Comparison of ENCODE assay signal across 11 cellular contexts in genomic region chr9:91273853-91274552, GRCh38.
DNase-seq lines count a peak whose midpoint lies in the region; ATAC-seq and TF ChIP-seq lines count a peak whose summit lies in the region.
"Had no signal": no experiment of that assay in that cellular context is flagged by ENCODE, and none has a peak within 500 bp of the region (broad histone marks: within the 10 kb centered on the region; RNA-seq: fewer than 3 reads in every experiment).

No MANE protein-coding gene starts in this region.

- no peaks in the 10 kb centered on the region for H3K79me2 ChIP-seq in PC-9 (ENCODE audit: low read depth)

- H3K27ac Mint-ChIP-seq in activated naive CD4-positive, alpha-beta T cell treated with anti-CD3 and anti-CD28 coated beads, Interleukin-2, amount 10 ng/mL, durations not matched to agents 7 days and 5 days, result no peak overlapping the region
- H3K27ac Mint-ChIP-seq: mesothelial cell of epicardium had no signal

- BruUV-seq in PC-9 (replicated peaks; lab: Mats Ljungman, UMichigan), result no TSS peak

- H3K4me1 Mint-ChIP-seq in activated naive CD4-positive, alpha-beta T cell treated with anti-CD3 and anti-CD28 coated beads, Interleukin-2, amount 10 ng/mL, durations not matched to agents 7 days and 5 days, result peaks cover 5% of the 10 kb centered on the region
- H3K4me1 Mint-ChIP-seq: mesothelial cell of epicardium had no signal

- no peaks in the 10 kb centered on the region; the same call in 1 of the 2 replicates for H3F3A ChIP-seq in PC-9 (ENCODE audit: insufficient read depth, low read depth)

- H3K27me3 ChIP-seq in PC-9 (ENCODE audit: insufficient read depth, low read depth) (no peaks in the 10 kb centered on the region), uterus (no peaks in the 10 kb centered on the region)

- intact Hi-C loops in PC-9 (cut with micrococcal nuclease; ENCODE audit: unreplicated experiment), result no loop called here
- intact Hi-C loops in uterus (cut with DNase I; ENCODE audit: low total_unique reads), result no loop called here

- 0 out of 2 replicates have a peak, but pooled peaks cover 8% of the 10 kb centered on the region for H3K4me1 ChIP-seq in PC-9 (replicated peaks; ENCODE audit: insufficient read depth)
- no peaks in the 10 kb centered on the region for H3K4me1 ChIP-seq in uterus

- DNase-seq in DMS53 (lab: John Stamatoyannopoulos, UW), result peak; percentile 57
- DNase-seq in PC-9, result no peak
- peak; percentile 45 for DNase-seq in fibroblast of the aortic adventitia (ENCODE audit: low read depth)
- DNase-seq in uterus, result no peak
- DNase-seq in activated naive CD4-positive, alpha-beta T cell treated with anti-CD3 and anti-CD28 coated beads, Interleukin-2, amount 10 ng/mL, durations not matched to agents 7 days and 5 days, result no peak
- no peak for DNase-seq in Ammon's horn (ENCODE audit: low spot score)
- DNase-seq in HUDEP-2 (lab: John Stamatoyannopoulos, UW; ENCODE audit: unreplicated experiment in 76 of 76), result no peak
- DNase-seq: DND-41 had no signal

- H3K9me3 ChIP-seq in PC-9 (ENCODE audit: insufficient read depth, low read depth) (no peaks in the 10 kb centered on the region), uterus (no peaks in the 10 kb centered on the region)

- no peak for TF ChIP-seq CTCF in PC-9 (conservative IDR thresholded peaks at IDR 0.05)
- no peak for TF ChIP-seq CTCF in fibroblast of the aortic adventitia (IDR thresholded peaks at IDR 0.05; ENCODE audit: insufficient read depth, low read length)
- no peak for TF ChIP-seq CTCF in uterus (IDR thresholded peaks at IDR 0.05)

- no peaks in the 10 kb centered on the region for H3K27me3 Mint-ChIP-seq in activated naive CD4-positive, alpha-beta T cell treated with anti-CD3 and anti-CD28 coated beads, Interleukin-2, amount 10 ng/mL, durations not matched to agents 7 days and 5 days
- H3K27me3 Mint-ChIP-seq: brain had no signal

- peak; percentile 66 for ATAC-seq in GM21786 (IDR thresholded peaks at IDR 0.05; ENCODE audit: unreplicated experiment)

- CTCF ChIA-PET in PC-9 (lab: Charles Lee), result no interaction called here
- CTCF ChIA-PET in activated naive CD4-positive, alpha-beta T cell treated with anti-CD3 and anti-CD28 coated beads, Interleukin-2, amount 10 ng/mL, durations not matched to agents 7 days and 5 days (lab: Charles Lee), result no interaction called here

- 0 out of 2 replicates have a peak overlapping the region, but pooled peaks have one; percentile 11 for H3K27ac ChIP-seq in PC-9
- no peak overlapping the region for H3K27ac ChIP-seq in uterus

- POLR2A ChIA-PET in PC-9 (lab: Charles Lee; ENCODE audit: unreplicated experiment), result no interaction called here

- no peak overlapping the region for H3K4me3 Mint-ChIP-seq in activated naive CD4-positive, alpha-beta T cell treated with anti-CD3 and anti-CD28 coated beads, Interleukin-2, amount 10 ng/mL, durations not matched to agents 7 days and 5 days
- H3K4me3 Mint-ChIP-seq: brain, mesothelial cell of epicardium had no signal

- H3K36me3 Mint-ChIP-seq in activated naive CD4-positive, alpha-beta T cell treated with anti-CD3 and anti-CD28 coated beads, Interleukin-2, amount 10 ng/mL, durations not matched to agents 7 days and 5 days, result peaks cover 2% of the 10 kb centered on the region
- H3K36me3 Mint-ChIP-seq: mesothelial cell of epicardium had no signal

- H3K9me3 Mint-ChIP-seq in activated naive CD4-positive, alpha-beta T cell treated with anti-CD3 and anti-CD28 coated beads, Interleukin-2, amount 10 ng/mL, durations not matched to agents 7 days and 5 days, result no peaks in the 10 kb centered on the region
- H3K9me3 Mint-ChIP-seq: brain, mesothelial cell of epicardium had no signal

- TF ChIP-seq POLR2A in uterus (IDR thresholded peaks at IDR 0.05), result no peak

- H2AFZ ChIP-seq in PC-9, result no peak overlapping the region

- H3K36me3 ChIP-seq in PC-9 (ENCODE audit: low read depth) (no peaks in the 10 kb centered on the region), uterus (no peaks in the 10 kb centered on the region)

- H3K4me3 ChIP-seq in PC-9, result no peak overlapping the region
- no peak overlapping the region for H3K4me3 ChIP-seq in fibroblast of the aortic adventitia (ENCODE audit: low read depth, low read length)
- no peak overlapping the region for H3K4me3 ChIP-seq in uterus

- no peaks in the 10 kb centered on the region for H3K9me2 ChIP-seq in PC-9 (ENCODE audit: insufficient read depth)

- H3K4me2 ChIP-seq in PC-9, result no peak overlapping the region

- no peaks in the 10 kb centered on the region for H4K20me1 ChIP-seq in PC-9 (ENCODE audit: insufficient read depth)

Comparison
In these comparisons a context has a peak if more than half of its experiments do, and no peak if none do; other contexts are left out.
1. DNase-seq: peak in DMS53 (single experiment) and fibroblast of the aortic adventitia (single experiment); none in PC-9 (0 of 2), uterus (0 of 2), activated naive CD4-positive, alpha-beta T cell treated with anti-CD3 and anti-CD28 coated beads, Interleukin-2, amount 10 ng/mL, durations not matched to agents 7 days and 5 days (single experiment), Ammon's horn (single experiment) and HUDEP-2 (0 of 76).